ENCODE assay signal across 1 cellular context in the genomic region with DNA sequence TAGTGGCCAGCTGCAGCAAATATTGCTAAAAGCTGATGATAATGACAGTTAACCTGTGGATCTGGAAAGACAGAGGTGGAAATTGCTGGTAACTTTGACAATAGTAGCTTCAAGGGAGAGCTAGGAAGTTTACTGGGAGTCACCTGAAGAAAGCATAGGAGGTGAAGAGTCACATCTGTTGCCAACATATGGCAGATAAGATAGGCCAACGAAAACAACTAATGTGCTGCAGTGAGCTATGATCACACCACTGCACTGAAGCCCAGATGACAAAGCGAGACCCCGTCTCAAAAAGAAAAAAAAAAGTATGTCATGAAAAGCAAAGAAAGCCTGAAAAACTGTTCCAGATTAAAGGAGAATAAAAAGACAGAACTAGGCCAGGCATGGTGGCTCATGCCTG.
TF ChIP-seq lines count a peak whose summit lies in the region.

No MANE protein-coding gene starts in this region.

TF ChIP-seq in K562, 482 proteins besides CTCF, POLR2A, EP300 and RAD21 (continued from another document):
- TF ChIP-seq, protein P1, sequence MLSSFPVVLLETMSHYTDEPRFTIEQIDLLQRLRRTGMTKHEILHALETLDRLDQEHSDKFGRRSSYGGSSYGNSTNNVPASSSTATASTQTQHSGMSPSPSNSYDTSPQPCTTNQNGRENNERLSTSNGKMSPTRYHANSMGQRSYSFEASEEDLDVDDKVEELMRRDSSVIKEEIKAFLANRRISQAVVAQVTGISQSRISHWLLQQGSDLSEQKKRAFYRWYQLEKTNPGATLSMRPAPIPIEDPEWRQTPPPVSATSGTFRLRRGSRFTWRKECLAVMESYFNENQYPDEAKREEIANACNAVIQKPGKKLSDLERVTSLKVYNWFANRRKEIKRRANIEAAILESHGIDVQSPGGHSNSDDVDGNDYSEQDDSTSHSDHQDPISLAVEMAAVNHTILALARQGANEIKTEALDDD (IDR thresholded peaks at IDR 0.05) = peak; percentile 69; the same call in 1 of the 2 replicates
- TF ChIP-seq, protein P2, sequence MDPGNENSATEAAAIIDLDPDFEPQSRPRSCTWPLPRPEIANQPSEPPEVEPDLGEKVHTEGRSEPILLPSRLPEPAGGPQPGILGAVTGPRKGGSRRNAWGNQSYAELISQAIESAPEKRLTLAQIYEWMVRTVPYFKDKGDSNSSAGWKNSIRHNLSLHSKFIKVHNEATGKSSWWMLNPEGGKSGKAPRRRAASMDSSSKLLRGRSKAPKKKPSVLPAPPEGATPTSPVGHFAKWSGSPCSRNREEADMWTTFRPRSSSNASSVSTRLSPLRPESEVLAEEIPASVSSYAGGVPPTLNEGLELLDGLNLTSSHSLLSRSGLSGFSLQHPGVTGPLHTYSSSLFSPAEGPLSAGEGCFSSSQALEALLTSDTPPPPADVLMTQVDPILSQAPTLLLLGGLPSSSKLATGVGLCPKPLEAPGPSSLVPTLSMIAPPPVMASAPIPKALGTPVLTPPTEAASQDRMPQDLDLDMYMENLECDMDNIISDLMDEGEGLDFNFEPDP (CRISPR knock-in tag; IDR thresholded peaks at IDR 0.05) = no peak
- TF ChIP-seq, protein P3, sequence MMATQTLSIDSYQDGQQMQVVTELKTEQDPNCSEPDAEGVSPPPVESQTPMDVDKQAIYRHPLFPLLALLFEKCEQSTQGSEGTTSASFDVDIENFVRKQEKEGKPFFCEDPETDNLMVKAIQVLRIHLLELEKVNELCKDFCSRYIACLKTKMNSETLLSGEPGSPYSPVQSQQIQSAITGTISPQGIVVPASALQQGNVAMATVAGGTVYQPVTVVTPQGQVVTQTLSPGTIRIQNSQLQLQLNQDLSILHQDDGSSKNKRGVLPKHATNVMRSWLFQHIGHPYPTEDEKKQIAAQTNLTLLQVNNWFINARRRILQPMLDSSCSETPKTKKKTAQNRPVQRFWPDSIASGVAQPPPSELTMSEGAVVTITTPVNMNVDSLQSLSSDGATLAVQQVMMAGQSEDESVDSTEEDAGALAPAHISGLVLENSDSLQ (IDR thresholded peaks at IDR 0.05) = peak; percentile 34; the same call in 1 of the 2 replicates
- 0 out of 2 replicates have a peak, but pooled peaks have one; percentile 13 for TF ChIP-seq MYNN (IDR thresholded peaks at IDR 0.05)
- TF ChIP-seq MYNN (CRISPR knock-in tag; IDR thresholded peaks at IDR 0.05) = no peak
- TF ChIP-seq, protein P4, sequence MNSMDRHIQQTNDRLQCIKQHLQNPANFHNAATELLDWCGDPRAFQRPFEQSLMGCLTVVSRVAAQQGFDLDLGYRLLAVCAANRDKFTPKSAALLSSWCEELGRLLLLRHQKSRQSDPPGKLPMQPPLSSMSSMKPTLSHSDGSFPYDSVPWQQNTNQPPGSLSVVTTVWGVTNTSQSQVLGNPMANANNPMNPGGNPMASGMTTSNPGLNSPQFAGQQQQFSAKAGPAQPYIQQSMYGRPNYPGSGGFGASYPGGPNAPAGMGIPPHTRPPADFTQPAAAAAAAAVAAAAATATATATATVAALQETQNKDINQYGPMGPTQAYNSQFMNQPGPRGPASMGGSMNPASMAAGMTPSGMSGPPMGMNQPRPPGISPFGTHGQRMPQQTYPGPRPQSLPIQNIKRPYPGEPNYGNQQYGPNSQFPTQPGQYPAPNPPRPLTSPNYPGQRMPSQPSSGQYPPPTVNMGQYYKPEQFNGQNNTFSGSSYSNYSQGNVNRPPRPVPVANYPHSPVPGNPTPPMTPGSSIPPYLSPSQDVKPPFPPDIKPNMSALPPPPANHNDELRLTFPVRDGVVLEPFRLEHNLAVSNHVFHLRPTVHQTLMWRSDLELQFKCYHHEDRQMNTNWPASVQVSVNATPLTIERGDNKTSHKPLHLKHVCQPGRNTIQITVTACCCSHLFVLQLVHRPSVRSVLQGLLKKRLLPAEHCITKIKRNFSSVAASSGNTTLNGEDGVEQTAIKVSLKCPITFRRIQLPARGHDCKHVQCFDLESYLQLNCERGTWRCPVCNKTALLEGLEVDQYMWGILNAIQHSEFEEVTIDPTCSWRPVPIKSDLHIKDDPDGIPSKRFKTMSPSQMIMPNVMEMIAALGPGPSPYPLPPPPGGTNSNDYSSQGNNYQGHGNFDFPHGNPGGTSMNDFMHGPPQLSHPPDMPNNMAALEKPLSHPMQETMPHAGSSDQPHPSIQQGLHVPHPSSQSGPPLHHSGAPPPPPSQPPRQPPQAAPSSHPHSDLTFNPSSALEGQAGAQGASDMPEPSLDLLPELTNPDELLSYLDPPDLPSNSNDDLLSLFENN (IDR thresholded peaks at IDR 0.05; ENCODE audit: low read depth in 2 of 2, low read length in 2 of 2) = peak in 1 of 2 experiments; percentile 78; a peak in 1 of 4 replicates
- peak; percentile 81 for TF ChIP-seq ZNF384 (IDR thresholded peaks at IDR 0.05; ENCODE audit: low read depth, low read length)
- TF ChIP-seq, protein P5, sequence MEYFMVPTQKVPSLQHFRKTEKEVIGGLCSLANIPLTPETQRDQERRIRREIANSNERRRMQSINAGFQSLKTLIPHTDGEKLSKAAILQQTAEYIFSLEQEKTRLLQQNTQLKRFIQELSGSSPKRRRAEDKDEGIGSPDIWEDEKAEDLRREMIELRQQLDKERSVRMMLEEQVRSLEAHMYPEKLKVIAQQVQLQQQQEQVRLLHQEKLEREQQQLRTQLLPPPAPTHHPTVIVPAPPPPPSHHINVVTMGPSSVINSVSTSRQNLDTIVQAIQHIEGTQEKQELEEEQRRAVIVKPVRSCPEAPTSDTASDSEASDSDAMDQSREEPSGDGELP (CRISPR knock-in tag; IDR thresholded peaks at IDR 0.05; ENCODE audit: borderline replicate concordance) = 0 out of 2 replicates have a peak, but pooled peaks have one; percentile 13
- TF ChIP-seq, protein P6, sequence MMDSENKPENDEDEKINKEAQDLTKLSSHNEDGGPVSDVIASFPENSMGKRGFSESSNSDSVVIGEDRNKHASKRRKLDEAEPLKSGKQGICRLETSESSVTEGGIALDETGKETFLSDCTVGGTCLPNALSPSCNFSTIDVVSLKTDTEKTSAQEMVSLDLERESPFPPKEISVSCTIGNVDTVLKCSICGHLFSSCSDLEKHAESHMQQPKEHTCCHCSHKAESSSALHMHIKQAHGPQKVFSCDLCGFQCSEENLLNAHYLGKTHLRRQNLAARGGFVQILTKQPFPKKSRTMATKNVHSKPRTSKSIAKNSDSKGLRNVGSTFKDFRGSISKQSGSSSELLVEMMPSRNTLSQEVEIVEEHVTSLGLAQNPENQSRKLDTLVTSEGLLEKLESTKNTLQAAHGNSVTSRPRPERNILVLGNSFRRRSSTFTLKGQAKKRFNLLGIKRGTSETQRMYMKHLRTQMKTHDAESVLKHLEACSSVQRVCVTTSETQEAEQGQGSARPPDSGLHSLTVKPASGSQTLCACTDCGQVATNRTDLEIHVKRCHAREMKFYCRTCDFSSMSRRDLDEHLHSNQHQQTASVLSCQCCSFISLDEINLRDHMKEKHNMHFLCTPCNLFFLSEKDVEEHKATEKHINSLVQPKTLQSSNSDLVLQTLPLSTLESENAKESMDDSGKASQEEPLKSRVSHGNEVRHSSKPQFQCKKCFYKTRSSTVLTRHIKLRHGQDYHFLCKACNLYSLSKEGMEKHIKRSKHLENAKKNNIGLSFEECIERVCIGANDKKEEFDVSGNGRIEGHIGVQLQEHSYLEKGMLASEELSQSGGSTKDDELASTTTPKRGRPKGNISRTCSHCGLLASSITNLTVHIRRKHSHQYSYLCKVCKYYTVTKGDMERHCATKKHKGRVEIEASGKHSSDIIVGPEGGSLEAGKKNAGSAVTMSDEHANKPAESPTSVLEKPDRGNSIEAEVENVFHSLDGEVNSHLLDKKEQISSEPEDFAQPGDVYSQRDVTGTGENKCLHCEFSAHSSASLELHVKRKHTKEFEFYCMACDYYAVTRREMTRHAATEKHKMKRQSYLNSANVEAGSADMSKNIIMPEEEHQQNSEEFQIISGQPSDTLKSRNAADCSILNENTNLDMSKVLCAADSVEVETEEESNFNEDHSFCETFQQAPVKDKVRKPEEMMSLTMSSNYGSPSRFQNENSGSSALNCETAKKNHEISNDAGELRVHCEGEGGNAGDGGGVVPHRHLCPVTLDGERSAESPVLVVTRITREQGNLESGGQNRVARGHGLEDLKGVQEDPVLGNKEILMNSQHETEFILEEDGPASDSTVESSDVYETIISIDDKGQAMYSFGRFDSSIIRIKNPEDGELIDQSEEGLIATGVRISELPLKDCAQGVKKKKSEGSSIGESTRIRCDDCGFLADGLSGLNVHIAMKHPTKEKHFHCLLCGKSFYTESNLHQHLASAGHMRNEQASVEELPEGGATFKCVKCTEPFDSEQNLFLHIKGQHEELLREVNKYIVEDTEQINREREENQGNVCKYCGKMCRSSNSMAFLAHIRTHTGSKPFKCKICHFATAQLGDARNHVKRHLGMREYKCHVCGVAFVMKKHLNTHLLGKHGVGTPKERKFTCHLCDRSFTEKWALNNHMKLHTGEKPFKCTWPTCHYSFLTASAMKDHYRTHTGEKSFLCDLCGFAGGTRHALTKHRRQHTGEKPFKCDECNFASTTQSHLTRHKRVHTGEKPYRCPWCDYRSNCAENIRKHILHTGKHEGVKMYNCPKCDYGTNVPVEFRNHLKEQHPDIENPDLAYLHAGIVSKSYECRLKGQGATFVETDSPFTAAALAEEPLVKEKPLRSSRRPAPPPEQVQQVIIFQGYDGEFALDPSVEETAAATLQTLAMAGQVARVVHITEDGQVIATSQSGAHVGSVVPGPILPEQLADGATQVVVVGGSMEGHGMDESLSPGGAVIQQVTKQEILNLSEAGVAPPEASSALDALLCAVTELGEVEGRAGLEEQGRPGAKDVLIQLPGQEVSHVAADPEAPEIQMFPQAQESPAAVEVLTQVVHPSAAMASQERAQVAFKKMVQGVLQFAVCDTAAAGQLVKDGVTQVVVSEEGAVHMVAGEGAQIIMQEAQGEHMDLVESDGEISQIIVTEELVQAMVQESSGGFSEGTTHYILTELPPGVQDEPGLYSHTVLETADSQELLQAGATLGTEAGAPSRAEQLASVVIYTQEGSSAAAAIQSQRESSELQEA (IDR thresholded peaks at IDR 0.05; ENCODE audit: low read depth) = no peak
- peak; percentile 90 for TF ChIP-seq TEAD4 (IDR thresholded peaks at IDR 0.05; ENCODE audit: low read length)
- TF ChIP-seq TEAD4 (CRISPR knock-in tag; IDR thresholded peaks at IDR 0.05; ENCODE audit: borderline replicate concordance) = no peak
- TF ChIP-seq ZNF311 (CRISPR knock-in tag; IDR thresholded peaks at IDR 0.05) = no peak
- peak; percentile 31; the same call in 1 of the 2 replicates for TF ChIP-seq ATF7 (IDR thresholded peaks at IDR 0.05)
- TF ChIP-seq NR2C1 (IDR thresholded peaks at IDR 0.05) = no peak
- TF ChIP-seq NR2C1 (tag; IDR thresholded peaks at IDR 0.05) = 0 out of 2 replicates have a peak, but pooled peaks have one; percentile 23
- TF ChIP-seq MTA3 (IDR thresholded peaks at IDR 0.05; ENCODE audit: borderline replicate concordance) = 0 out of 2 replicates have a peak, but pooled peaks have one; percentile 34
- TF ChIP-seq EHMT2 (IDR thresholded peaks at IDR 0.05) = no peak
- TF ChIP-seq SMARCC2 (IDR thresholded peaks at IDR 0.05; ENCODE audit: low read depth) = peak; percentile 68; the same call in 1 of the 2 replicates
- TF ChIP-seq TCF3 (CRISPR knock-in tag; IDR thresholded peaks at IDR 0.05) = peak; percentile 91
- TF ChIP-seq, protein P7, sequence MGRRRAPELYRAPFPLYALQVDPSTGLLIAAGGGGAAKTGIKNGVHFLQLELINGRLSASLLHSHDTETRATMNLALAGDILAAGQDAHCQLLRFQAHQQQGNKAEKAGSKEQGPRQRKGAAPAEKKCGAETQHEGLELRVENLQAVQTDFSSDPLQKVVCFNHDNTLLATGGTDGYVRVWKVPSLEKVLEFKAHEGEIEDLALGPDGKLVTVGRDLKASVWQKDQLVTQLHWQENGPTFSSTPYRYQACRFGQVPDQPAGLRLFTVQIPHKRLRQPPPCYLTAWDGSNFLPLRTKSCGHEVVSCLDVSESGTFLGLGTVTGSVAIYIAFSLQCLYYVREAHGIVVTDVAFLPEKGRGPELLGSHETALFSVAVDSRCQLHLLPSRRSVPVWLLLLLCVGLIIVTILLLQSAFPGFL (CRISPR knock-in tag; IDR thresholded peaks at IDR 0.05) = no peak
- TF ChIP-seq ARID1B (IDR thresholded peaks at IDR 0.05) = peak; percentile 96
- peak in 1 of 2 experiments; percentile 29; a peak in 2 of 4 replicates for TF ChIP-seq FOXK2 (conservative IDR thresholded peaks at IDR 0.05 in 1 of 2, IDR thresholded peaks at IDR 0.05 in 1 of 2; ENCODE audit: low read depth in 2 of 2)
- TF ChIP-seq NFIC (IDR thresholded peaks at IDR 0.05) = peak; percentile 67
- peak; percentile 72 for TF ChIP-seq STAT5A (IDR thresholded peaks at IDR 0.05; ENCODE audit: borderline replicate concordance, low read length)
- no peak for TF ChIP-seq ZNF79 (CRISPR knock-in tag; IDR thresholded peaks at IDR 0.05; ENCODE audit: low read depth)
- TF ChIP-seq MTA2 (IDR thresholded peaks at IDR 0.05; ENCODE audit: low read depth) = peak; percentile 86
- peak; percentile 28 for TF ChIP-seq BRD9 (IDR thresholded peaks at IDR 0.05; ENCODE audit: low read depth, partially characterized antibody)
- peak in 1 of 2 experiments; percentile 80; a peak in 1 of 4 replicates for TF ChIP-seq TBL1XR1 (IDR thresholded peaks at IDR 0.05; ENCODE audit: low read length in 2 of 2)
- TF ChIP-seq BHLHE40 (IDR thresholded peaks at IDR 0.05; ENCODE audit: low read length) = peak; percentile 64; the same call in 1 of the 2 replicates
- TF ChIP-seq NCOR1 (IDR thresholded peaks at IDR 0.05) = peak; percentile 83
- TF ChIP-seq ZBTB7A (IDR thresholded peaks at IDR 0.05; ENCODE audit: borderline replicate concordance, control insufficient read depth, low read depth, low read length) = peak; percentile 25; the same call in 1 of the 2 replicates
- TF ChIP-seq MBD2 (IDR thresholded peaks at IDR 0.05; ENCODE audit: borderline replicate concordance, low read depth) = 0 out of 2 replicates have a peak, but pooled peaks have one; percentile 32
- TF ChIP-seq TFAM (CRISPR knock-in tag; conservative IDR thresholded peaks at IDR 0.05) = no peak
- peak; percentile 66 for TF ChIP-seq PHB2 (IDR thresholded peaks at IDR 0.05; ENCODE audit: low read depth)
- TF ChIP-seq CC2D1A (IDR thresholded peaks at IDR 0.05) = peak; percentile 43; the same call in 1 of the 2 replicates
- no peak for TF ChIP-seq FUS (optimal IDR thresholded peaks at IDR 0.05; ENCODE audit: low read depth, low read length)
- TF ChIP-seq CBX3 (IDR thresholded peaks at IDR 0.05; ENCODE audit: borderline replicate concordance in 1 of 2, low read length in 2 of 2) = peak in 1 of 2 experiments; percentile 9; a peak in 1 of 3 replicates
- peak; percentile 91 for TF ChIP-seq TAL1 (IDR thresholded peaks at IDR 0.05)
- peak; percentile 44; the same call in 1 of the 2 replicates for TF ChIP-seq SMAD4 (CRISPR knock-in tag; conservative IDR thresholded peaks at IDR 0.05)
- TF ChIP-seq SMARCE1 (IDR thresholded peaks at IDR 0.05) = peak; percentile 84
- peak; percentile 95 for TF ChIP-seq CBFA2T3 (IDR thresholded peaks at IDR 0.05)
- peak; percentile 81 for TF ChIP-seq ZEB2 (IDR thresholded peaks at IDR 0.05)
- TF ChIP-seq ARNT (IDR thresholded peaks at IDR 0.05) = 0 out of 4 replicates have a peak, but pooled peaks of 1 of the 2 experiments have one; percentile 29
TF ChIP-seq in K562: peak in this region for 67.
